ENCODE assay signal across 8 cellular contexts in the genomic region with DNA sequence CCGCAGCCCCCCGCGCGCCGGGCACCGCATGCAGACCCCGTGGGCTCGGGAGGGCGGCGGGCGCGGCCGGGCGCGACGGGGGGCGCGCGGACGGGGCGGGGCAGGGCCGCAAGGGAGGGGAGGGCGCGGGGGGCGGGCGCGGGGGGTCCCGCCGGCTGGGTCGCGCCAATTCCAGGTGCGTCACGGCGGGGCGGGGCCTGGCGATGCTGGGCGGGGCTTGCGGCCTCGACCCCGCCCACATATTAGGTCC. TPM values are rescaled to one million over a fixed set of nuclear protein-coding genes. Genes with fewer than 3 reads are reported as not detected.
DNase-seq lines count a peak whose midpoint lies in the region; ATAC-seq and TF ChIP-seq lines count a peak whose summit lies in the region.

No MANE protein-coding gene starts in this region.

- ATAC-seq in HG02840 (IDR thresholded peaks at IDR 0.05; ENCODE audit: low FRiP score, unreplicated experiment) = no peak
- ATAC-seq in HG02970 (IDR thresholded peaks at IDR 0.05; ENCODE audit: low FRiP score, unreplicated experiment) = no peak

- peak overlapping the region; percentile 79 for H3K4me3 Mint-ChIP-seq in T-helper 1 cell treated with Interleukin-12 subunit alpha and Interleukin-12 subunit beta and Interleukin-4 antibody, amounts not matched to agents 30 μg/mL and 1 μg/mL, for 36 hours

- no peaks in the 10 kb centered on the region for H4K20me1 ChIP-seq in neural cell (ENCODE audit: insufficient read depth)

- H3K36me3 Mint-ChIP-seq in T-helper 1 cell treated with Interleukin-12 subunit alpha and Interleukin-12 subunit beta and Interleukin-4 antibody, amounts not matched to agents 30 μg/mL and 1 μg/mL, for 36 hours (ENCODE audit: low read depth) = peaks cover 17% of the 10 kb centered on the region

- H3K4me3 ChIP-seq in choroid plexus epithelial cell (ENCODE audit: low read depth, low read length) (peak overlapping the region; percentile 77), neural cell (ENCODE audit: low read length) (peak overlapping the region; percentile 87), testis (peak overlapping the region; percentile 84)

- H3K27ac ChIP-seq in neural cell (ENCODE audit: low read length) (peak overlapping the region; percentile 39), testis (peak overlapping the region in 1 of 2 donors; percentile 89)

- H3K27me3 Mint-ChIP-seq in T-helper 1 cell treated with Interleukin-12 subunit alpha and Interleukin-12 subunit beta and Interleukin-4 antibody, amounts not matched to agents 30 μg/mL and 1 μg/mL, for 36 hours (ENCODE audit: low read depth) = no peaks in the 10 kb centered on the region

- no peak for TF ChIP-seq RAD21 in neural cell (conservative IDR thresholded peaks at IDR 0.05)

- peaks cover 8% of the 10 kb centered on the region for H3K79me2 ChIP-seq in neural cell (replicated peaks; ENCODE audit: insufficient read depth, low read length)

- H3K36me3 ChIP-seq in neural cell (ENCODE audit: insufficient read depth, low read length) = no peaks in the 10 kb centered on the region
- no peaks in the 10 kb centered on the region for H3K36me3 ChIP-seq in testis (ENCODE audit: low read depth, missing control alignments)

- H3F3A ChIP-seq in neural cell (ENCODE audit: insufficient read depth, low read length, poor library complexity, severe bottlenecking) = no peaks in the 10 kb centered on the region

- no peak overlapping the region for H3K4me2 ChIP-seq in neural cell (ENCODE audit: low read length)

- peaks cover 6% of the 10 kb centered on the region for H3K4me1 ChIP-seq in testis

- H3K9ac ChIP-seq in neural cell (ENCODE audit: low read length) = peak overlapping the region; percentile 69

- peaks cover 10% of the 10 kb centered on the region for H3K4me1 Mint-ChIP-seq in T-helper 1 cell treated with Interleukin-12 subunit alpha and Interleukin-12 subunit beta and Interleukin-4 antibody, amounts not matched to agents 30 μg/mL and 1 μg/mL, for 36 hours (ENCODE audit: low read depth)

- no peak for TF ChIP-seq POLR2A in testis (IDR thresholded peaks at IDR 0.05)

- intact Hi-C loops in testis (cut with DNase I; ENCODE audit: low total_unique reads) = no loop called here

- H3K9me3 ChIP-seq in neural cell (ENCODE audit: low read length) = no peaks in the 10 kb centered on the region
- H3K9me3 ChIP-seq in testis = no peaks in the 10 kb centered on the region

- TF ChIP-seq EP300 in neural cell (conservative IDR thresholded peaks at IDR 0.05; ENCODE audit: poor library complexity, severe bottlenecking) = no peak

- no peaks in the 10 kb centered on the region for H3K9me2 ChIP-seq in neural cell (ENCODE audit: insufficient read depth, low read length)

- no peaks in the 10 kb centered on the region for H3K27me3 ChIP-seq in neural cell (ENCODE audit: insufficient read depth, low read depth, low read length)
- no peaks in the 10 kb centered on the region for H3K27me3 ChIP-seq in testis

- TF ChIP-seq CTCF in GM20000 (IDR thresholded peaks at IDR 0.05; ENCODE audit: extremely low read depth, missing control alignments) (no peak), choroid plexus epithelial cell (conservative IDR thresholded peaks at IDR 0.05; ENCODE audit: low read depth, low read length) (no peak), neural cell (IDR thresholded peaks at IDR 0.05; ENCODE audit: poor library complexity, severe bottlenecking) (no peak), testis (IDR thresholded peaks at IDR 0.05) (no peak)

- peaks cover 6% of the 10 kb centered on the region for H3K9me3 Mint-ChIP-seq in T-helper 1 cell treated with Interleukin-12 subunit alpha and Interleukin-12 subunit beta and Interleukin-4 antibody, amounts not matched to agents 30 μg/mL and 1 μg/mL, for 36 hours

- DNase-seq in GM20000 (ENCODE audit: low spot score) (peak; percentile 96), choroid plexus epithelial cell (ENCODE audit: low read depth) (no peak), testis (no peak), NCI-H345 (lab: John Stamatoyannopoulos, UW) (no peak)

- 0% methylated on average over 8 of the region's 40 CpGs; no CpG with 5 or more reads in 1 of the 2 donors for WGBS in testis, 2 donors

- H3K27ac Mint-ChIP-seq in T-helper 1 cell treated with Interleukin-12 subunit alpha and Interleukin-12 subunit beta and Interleukin-4 antibody, amounts not matched to agents 30 μg/mL and 1 μg/mL, for 36 hours = no peak overlapping the region

- H2AFZ ChIP-seq in neural cell (ENCODE audit: low read depth, low read length) = no peak overlapping the region

TF ChIP-seq in neural cell, 6 proteins besides CTCF, POLR2A, EP300 and RAD21:
- TF ChIP-seq MXI1 (conservative IDR thresholded peaks at IDR 0.05; ENCODE audit: poor library complexity, severe bottlenecking) = no peak
- TF ChIP-seq, protein P1, sequence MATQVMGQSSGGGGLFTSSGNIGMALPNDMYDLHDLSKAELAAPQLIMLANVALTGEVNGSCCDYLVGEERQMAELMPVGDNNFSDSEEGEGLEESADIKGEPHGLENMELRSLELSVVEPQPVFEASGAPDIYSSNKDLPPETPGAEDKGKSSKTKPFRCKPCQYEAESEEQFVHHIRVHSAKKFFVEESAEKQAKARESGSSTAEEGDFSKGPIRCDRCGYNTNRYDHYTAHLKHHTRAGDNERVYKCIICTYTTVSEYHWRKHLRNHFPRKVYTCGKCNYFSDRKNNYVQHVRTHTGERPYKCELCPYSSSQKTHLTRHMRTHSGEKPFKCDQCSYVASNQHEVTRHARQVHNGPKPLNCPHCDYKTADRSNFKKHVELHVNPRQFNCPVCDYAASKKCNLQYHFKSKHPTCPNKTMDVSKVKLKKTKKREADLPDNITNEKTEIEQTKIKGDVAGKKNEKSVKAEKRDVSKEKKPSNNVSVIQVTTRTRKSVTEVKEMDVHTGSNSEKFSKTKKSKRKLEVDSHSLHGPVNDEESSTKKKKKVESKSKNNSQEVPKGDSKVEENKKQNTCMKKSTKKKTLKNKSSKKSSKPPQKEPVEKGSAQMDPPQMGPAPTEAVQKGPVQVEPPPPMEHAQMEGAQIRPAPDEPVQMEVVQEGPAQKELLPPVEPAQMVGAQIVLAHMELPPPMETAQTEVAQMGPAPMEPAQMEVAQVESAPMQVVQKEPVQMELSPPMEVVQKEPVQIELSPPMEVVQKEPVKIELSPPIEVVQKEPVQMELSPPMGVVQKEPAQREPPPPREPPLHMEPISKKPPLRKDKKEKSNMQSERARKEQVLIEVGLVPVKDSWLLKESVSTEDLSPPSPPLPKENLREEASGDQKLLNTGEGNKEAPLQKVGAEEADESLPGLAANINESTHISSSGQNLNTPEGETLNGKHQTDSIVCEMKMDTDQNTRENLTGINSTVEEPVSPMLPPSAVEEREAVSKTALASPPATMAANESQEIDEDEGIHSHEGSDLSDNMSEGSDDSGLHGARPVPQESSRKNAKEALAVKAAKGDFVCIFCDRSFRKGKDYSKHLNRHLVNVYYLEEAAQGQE (IDR thresholded peaks at IDR 0.05; ENCODE audit: borderline replicate concordance) = no peak
- no peak for TF ChIP-seq TAF1 (IDR thresholded peaks at IDR 0.05; ENCODE audit: low read depth)
- no peak for TF ChIP-seq SMC3 (conservative IDR thresholded peaks at IDR 0.05; ENCODE audit: poor library complexity)
- TF ChIP-seq POLR2AphosphoS5 (IDR thresholded peaks at IDR 0.05) = no peak
- no peak for TF ChIP-seq EZH2 (IDR thresholded peaks at IDR 0.05; ENCODE audit: borderline replicate concordance, insufficient read depth, low read length, poor library complexity, severe bottlenecking)
TF ChIP-seq in neural cell: peak in this region for 0.

RNA-seq across cellular contexts. Expression of a gene that starts 0.2 kb away (rescaled TPM):
- 22.8 and 33.9 TPM in 2 replicates for polyA plus RNA-seq in neural cell
- polyA minus RNA-seq in neural cell = 21.6 and 29.5 TPM in 2 replicates
- total RNA-seq in testis = 10 to 100 TPM; 44.5 to 56.9 TPM
- polyA plus RNA-seq in testis (ENCODE audit: insufficient read depth, low read depth, low replicate concordance) = 21.5 TPM

RNA-seq across cellular contexts. Expression of a gene that starts 15.5 kb away (rescaled TPM):
- 33.5 and 42.2 TPM in 2 replicates for polyA plus RNA-seq in neural cell
- polyA minus RNA-seq in neural cell = 10.2 and 10.4 TPM in 2 replicates
- 10 to 100 TPM; 27.4 to 30.0 TPM for total RNA-seq in testis
- polyA plus RNA-seq in testis (ENCODE audit: insufficient read depth, low read depth, low replicate concordance) = 16.4 TPM

RNA-seq across cellular contexts. Expression of a gene that starts 32.4 kb away (rescaled TPM):
- polyA plus RNA-seq in neural cell (12.6 and 16.0 TPM in 2 replicates), testis (ENCODE audit: insufficient read depth, low read depth, low replicate concordance) (15.6 TPM)
- 5.7 and 7.1 TPM in 2 replicates for polyA minus RNA-seq in neural cell
- total RNA-seq in testis = 10 to 100 TPM; 36.1 to 37.7 TPM
